Comparison of ENCODE assay signal across 2 cellular contexts in genomic region chr11:64694026-64694755, GRCh38.
TF ChIP-seq lines count a peak whose summit lies in the region.

No MANE protein-coding gene starts in this region.

TF ChIP-seq in IMR-90, 13 proteins besides CTCF, POLR2A, EP300 and RAD21 (continued from another document):
- no peak for TF ChIP-seq USF2 (IDR thresholded peaks at IDR 0.05; ENCODE audit: low read depth, low read length)

TF ChIP-seq in neural cell, 6 proteins besides CTCF, POLR2A, EP300 and RAD21 (continued from another document):
- TF ChIP-seq REST (IDR thresholded peaks at IDR 0.05; ENCODE audit: borderline replicate concordance) (no peak), MXI1 (conservative IDR thresholded peaks at IDR 0.05; ENCODE audit: poor library complexity, severe bottlenecking) (no peak)
